In genomic region chr19:1239420-1239795, GRCh38 we compare ENCODE assay signal across 9 cellular contexts. TPM values are rescaled to one million over a fixed set of nuclear protein-coding genes. Genes with fewer than 3 reads are reported as not detected.
DNase-seq lines count a peak whose midpoint lies in the region; ATAC-seq and TF ChIP-seq lines count a peak whose summit lies in the region.
"Had no signal": no experiment of that assay in that cellular context is flagged by ENCODE, and none has a peak within 500 bp of the region (broad histone marks: within the 10 kb centered on the region; RNA-seq: fewer than 3 reads in every experiment).

No MANE protein-coding gene starts in this region.

- WGBS in HUES64: 89% methylated on average over 11 of the region's 11 CpGs

- H3K9me3 Mint-ChIP-seq in chondrocyte (ENCODE audit: low read depth) (no peaks in the 10 kb centered on the region), neural progenitor cell (no peaks in the 10 kb centered on the region)

- H3K4me2 ChIP-seq in neural progenitor cell: peak overlapping the region; percentile 97

- H3F3A ChIP-seq in neural progenitor cell (ENCODE audit: low read depth): peaks cover 34% of the 10 kb centered on the region

- H3K27ac Mint-ChIP-seq in chondrocyte (ENCODE audit: unreplicated experiment): peak overlapping the region; percentile 36
- no peak overlapping the region for H3K27ac Mint-ChIP-seq in neural progenitor cell

- no peaks in the 10 kb centered on the region for H3K36me3 Mint-ChIP-seq in chondrocyte (ENCODE audit: low read depth)
- H3K36me3 Mint-ChIP-seq in neural progenitor cell: no peaks in the 10 kb centered on the region

- DNase-seq in chondrocyte (ENCODE audit: low spot score) (no peak), neural progenitor cell (ENCODE audit: low spot score) (peak; percentile 26), DMS153 treated with DMSO at 0.1 percent for 48 hours (lab: John Stamatoyannopoulos, UW; ENCODE audit: unreplicated experiment) (no peak), AG08395 (ENCODE audit: low spot score) (no peak), amniotic stem cell (lab: John Stamatoyannopoulos, UW) (no peak)

- H3K79me2 ChIP-seq in neural progenitor cell (ENCODE audit: low read depth): peaks cover 20% of the 10 kb centered on the region

- peaks cover 16% of the 10 kb centered on the region for H3K36me3 ChIP-seq in HUES64 (ENCODE audit: insufficient read depth, low read length)
- no peaks in the 10 kb centered on the region for H3K36me3 ChIP-seq in neural progenitor cell

- peaks cover 14% of the 10 kb centered on the region for H4K20me1 ChIP-seq in neural progenitor cell (ENCODE audit: low read depth)

- TF ChIP-seq CTCF in 22Rv1 (IDR thresholded peaks at IDR 0.05) (no peak), chondrocyte (IDR thresholded peaks at IDR 0.05) (no peak), neural progenitor cell (IDR thresholded peaks at IDR 0.05) (no peak)

- H3K27me3 ChIP-seq in HUES64 (ENCODE audit: insufficient read depth, low read length): no peaks in the 10 kb centered on the region
- peaks cover 7% of the 10 kb centered on the region for H3K27me3 ChIP-seq in neural progenitor cell

- peaks cover 30% of the 10 kb centered on the region for H3K4me1 Mint-ChIP-seq in chondrocyte (ENCODE audit: low read depth)
- H3K4me1 Mint-ChIP-seq in neural progenitor cell: peaks cover 29% of the 10 kb centered on the region

- no peak for ATAC-seq in GM18861 (IDR thresholded peaks at IDR 0.05; ENCODE audit: unreplicated experiment)

- H2AFZ ChIP-seq in neural progenitor cell (replicated peaks): no peak overlapping the region

- H3K27me3 Mint-ChIP-seq in chondrocyte (ENCODE audit: low read depth): no peaks in the 10 kb centered on the region
- H3K27me3 Mint-ChIP-seq in neural progenitor cell (ENCODE audit: insufficient read depth, low read depth): peaks cover 10% of the 10 kb centered on the region

- H3K27ac ChIP-seq in 22Rv1 (peak overlapping the region; percentile 99), HUES64 (ENCODE audit: low read depth, low read length) (no peak overlapping the region; the same call in 1 of the 2 replicates), neural progenitor cell (no peak overlapping the region)

- H3K4me1 ChIP-seq in HUES64 (ENCODE audit: insufficient read depth, low read length) (peaks cover 7% of the 10 kb centered on the region; the same call in 1 of the 2 replicates), neural progenitor cell (peaks cover 13% of the 10 kb centered on the region)

- no peaks in the 10 kb centered on the region for H3K9me3 ChIP-seq in HUES64 (ENCODE audit: insufficient read depth, low read depth, low read length)
- no peaks in the 10 kb centered on the region for H3K9me3 ChIP-seq in neural progenitor cell (ENCODE audit: low read depth)
- H3K9me3 ChIP-seq: mucosa of descending colon had no signal

- peak overlapping the region; percentile 69 for H3K4me3 Mint-ChIP-seq in chondrocyte (ENCODE audit: unreplicated experiment)
- H3K4me3 Mint-ChIP-seq in neural progenitor cell: peak overlapping the region; percentile 89

- H3K9ac ChIP-seq in HUES64 (ENCODE audit: low read depth, low read length) (no peak overlapping the region), neural progenitor cell (no peak overlapping the region)

- H3K4me3 ChIP-seq in HUES64 (ENCODE audit: low read length) (peak overlapping the region; percentile 60), neural progenitor cell (peak overlapping the region; percentile 52)
- H3K4me3 ChIP-seq: mucosa of descending colon had no signal

RNA-seq across cellular contexts. Expression of gene CBARP, which starts 1.6 kb away (rescaled TPM):
- 7.7 TPM for polyA plus RNA-seq in HUES64 (2013, experiment 1 of 2)
- 10.9 TPM for polyA plus RNA-seq in HUES64 (2013, experiment 2 of 2)
- total RNA-seq in chondrocyte (4.8 to 9.0 TPM (median 7.6 TPM) in 3 replicates), neural progenitor cell (ENCODE audit: low replicate concordance) (1.2 and 17.8 TPM in 2 replicates)

RNA-seq across cellular contexts. Expression of gene ATP5F1D, which starts 2.1 kb away (rescaled TPM):
- 131 TPM for polyA plus RNA-seq in HUES64 (2013, experiment 1 of 2)
- polyA plus RNA-seq in HUES64 (2013, experiment 2 of 2): 132 TPM
- total RNA-seq in chondrocyte (110 to 125 TPM (median 122 TPM) in 3 replicates), neural progenitor cell (ENCODE audit: low replicate concordance) (7.1 and 52.0 TPM in 2 replicates)

RNA-seq across cellular contexts. Expression of gene MIDN, which starts 9.0 kb away (rescaled TPM):
- 116 TPM for polyA plus RNA-seq in HUES64 (2013, experiment 1 of 2)
- 108 TPM for polyA plus RNA-seq in HUES64 (2013, experiment 2 of 2)
- total RNA-seq in chondrocyte (64.5 to 75.3 TPM (median 68.3 TPM) in 3 replicates), neural progenitor cell (ENCODE audit: low replicate concordance) (16.1 and 51.3 TPM in 2 replicates)

RNA-seq across cellular contexts. Expression of gene CIRBP, which starts 29.7 kb away (rescaled TPM):
- polyA plus RNA-seq in HUES64 (2013, experiment 1 of 2): 162 TPM
- polyA plus RNA-seq in HUES64 (2013, experiment 2 of 2): 166 TPM
- total RNA-seq in chondrocyte: 295 to 320 TPM (median 303 TPM) in 3 replicates
- 395 and 737 TPM in 2 replicates for total RNA-seq in neural progenitor cell (ENCODE audit: low replicate concordance)

RNA-seq across cellular contexts. Expression of gene STK11, which starts 33.8 kb away (rescaled TPM):
- polyA plus RNA-seq in HUES64 (2013, experiment 1 of 2): 42.9 TPM
- 36.7 TPM for polyA plus RNA-seq in HUES64 (2013, experiment 2 of 2)
- total RNA-seq in chondrocyte: 41.1 to 44.5 TPM (median 42.3 TPM) in 3 replicates
- 27.4 and 67.3 TPM in 2 replicates for total RNA-seq in neural progenitor cell (ENCODE audit: low replicate concordance)
